1 cellular context compared by ENCODE assay signal in the genomic region with DNA sequence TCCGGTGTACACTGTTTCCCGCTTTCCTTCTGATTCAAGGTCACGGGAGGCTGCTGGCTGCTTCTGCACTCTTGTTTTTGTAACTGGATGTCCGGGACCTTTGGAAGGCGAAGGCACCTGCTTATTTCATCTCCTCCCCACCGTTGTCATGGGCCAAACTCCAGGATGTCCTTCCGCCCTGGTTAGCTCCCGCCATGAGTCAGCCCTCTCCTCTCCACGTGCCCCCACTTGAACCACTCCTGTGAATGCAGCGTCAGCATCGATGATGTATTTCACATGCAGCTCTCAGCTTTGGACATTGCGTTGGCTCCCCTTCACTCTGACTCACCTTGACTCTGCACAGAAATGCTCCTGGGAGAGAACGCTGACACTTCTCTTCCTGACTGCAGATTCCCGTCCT.
A peak's percentile ranks its signal among the peaks of the same experiment; 100 is the strongest.
TF ChIP-seq lines count a peak whose summit lies in the region.

No MANE protein-coding gene starts in this region.

TF ChIP-seq in HepG2, 621 proteins besides CTCF, POLR2A, EP300 and RAD21 (continued from another document and continues in another):
- TF ChIP-seq, protein P1, sequence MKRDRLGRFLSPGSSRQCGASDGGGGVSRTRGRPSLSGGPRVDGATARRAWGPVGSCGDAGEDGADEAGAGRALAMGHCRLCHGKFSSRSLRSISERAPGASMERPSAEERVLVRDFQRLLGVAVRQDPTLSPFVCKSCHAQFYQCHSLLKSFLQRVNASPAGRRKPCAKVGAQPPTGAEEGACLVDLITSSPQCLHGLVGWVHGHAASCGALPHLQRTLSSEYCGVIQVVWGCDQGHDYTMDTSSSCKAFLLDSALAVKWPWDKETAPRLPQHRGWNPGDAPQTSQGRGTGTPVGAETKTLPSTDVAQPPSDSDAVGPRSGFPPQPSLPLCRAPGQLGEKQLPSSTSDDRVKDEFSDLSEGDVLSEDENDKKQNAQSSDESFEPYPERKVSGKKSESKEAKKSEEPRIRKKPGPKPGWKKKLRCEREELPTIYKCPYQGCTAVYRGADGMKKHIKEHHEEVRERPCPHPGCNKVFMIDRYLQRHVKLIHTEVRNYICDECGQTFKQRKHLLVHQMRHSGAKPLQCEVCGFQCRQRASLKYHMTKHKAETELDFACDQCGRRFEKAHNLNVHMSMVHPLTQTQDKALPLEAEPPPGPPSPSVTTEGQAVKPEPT (CRISPR knock-in tag; IDR thresholded peaks at IDR 0.05; ENCODE audit: low read depth): 0 out of 2 replicates have a peak, but pooled peaks have one; percentile 54
- TF ChIP-seq, protein P2, sequence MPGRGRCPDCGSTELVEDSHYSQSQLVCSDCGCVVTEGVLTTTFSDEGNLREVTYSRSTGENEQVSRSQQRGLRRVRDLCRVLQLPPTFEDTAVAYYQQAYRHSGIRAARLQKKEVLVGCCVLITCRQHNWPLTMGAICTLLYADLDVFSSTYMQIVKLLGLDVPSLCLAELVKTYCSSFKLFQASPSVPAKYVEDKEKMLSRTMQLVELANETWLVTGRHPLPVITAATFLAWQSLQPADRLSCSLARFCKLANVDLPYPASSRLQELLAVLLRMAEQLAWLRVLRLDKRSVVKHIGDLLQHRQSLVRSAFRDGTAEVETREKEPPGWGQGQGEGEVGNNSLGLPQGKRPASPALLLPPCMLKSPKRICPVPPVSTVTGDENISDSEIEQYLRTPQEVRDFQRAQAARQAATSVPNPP (CRISPR knock-in tag; IDR thresholded peaks at IDR 0.05): no peak
- 0 out of 2 replicates have a peak, but pooled peaks have one; percentile 80 for TF ChIP-seq ZNF619 (CRISPR knock-in tag; IDR thresholded peaks at IDR 0.05)
- no peak for TF ChIP-seq NCOA5 (CRISPR knock-in tag; IDR thresholded peaks at IDR 0.05)
- peak; percentile 57; the same call in 1 of the 2 replicates for TF ChIP-seq ELF1 (CRISPR knock-in tag; IDR thresholded peaks at IDR 0.05)
- TF ChIP-seq, protein P3, sequence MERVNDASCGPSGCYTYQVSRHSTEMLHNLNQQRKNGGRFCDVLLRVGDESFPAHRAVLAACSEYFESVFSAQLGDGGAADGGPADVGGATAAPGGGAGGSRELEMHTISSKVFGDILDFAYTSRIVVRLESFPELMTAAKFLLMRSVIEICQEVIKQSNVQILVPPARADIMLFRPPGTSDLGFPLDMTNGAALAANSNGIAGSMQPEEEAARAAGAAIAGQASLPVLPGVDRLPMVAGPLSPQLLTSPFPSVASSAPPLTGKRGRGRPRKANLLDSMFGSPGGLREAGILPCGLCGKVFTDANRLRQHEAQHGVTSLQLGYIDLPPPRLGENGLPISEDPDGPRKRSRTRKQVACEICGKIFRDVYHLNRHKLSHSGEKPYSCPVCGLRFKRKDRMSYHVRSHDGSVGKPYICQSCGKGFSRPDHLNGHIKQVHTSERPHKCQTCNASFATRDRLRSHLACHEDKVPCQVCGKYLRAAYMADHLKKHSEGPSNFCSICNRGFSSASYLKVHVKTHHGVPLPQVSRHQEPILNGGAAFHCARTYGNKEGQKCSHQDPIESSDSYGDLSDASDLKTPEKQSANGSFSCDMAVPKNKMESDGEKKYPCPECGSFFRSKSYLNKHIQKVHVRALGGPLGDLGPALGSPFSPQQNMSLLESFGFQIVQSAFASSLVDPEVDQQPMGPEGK (CRISPR knock-in tag; IDR thresholded peaks at IDR 0.05): peak; percentile 47; the same call in 1 of the 2 replicates
- no peak for TF ChIP-seq ZBTB42 (CRISPR knock-in tag; IDR thresholded peaks at IDR 0.05)
- no peak for TF ChIP-seq HMG20B (CRISPR knock-in tag; conservative IDR thresholded peaks at IDR 0.05)
- TF ChIP-seq, protein P4, sequence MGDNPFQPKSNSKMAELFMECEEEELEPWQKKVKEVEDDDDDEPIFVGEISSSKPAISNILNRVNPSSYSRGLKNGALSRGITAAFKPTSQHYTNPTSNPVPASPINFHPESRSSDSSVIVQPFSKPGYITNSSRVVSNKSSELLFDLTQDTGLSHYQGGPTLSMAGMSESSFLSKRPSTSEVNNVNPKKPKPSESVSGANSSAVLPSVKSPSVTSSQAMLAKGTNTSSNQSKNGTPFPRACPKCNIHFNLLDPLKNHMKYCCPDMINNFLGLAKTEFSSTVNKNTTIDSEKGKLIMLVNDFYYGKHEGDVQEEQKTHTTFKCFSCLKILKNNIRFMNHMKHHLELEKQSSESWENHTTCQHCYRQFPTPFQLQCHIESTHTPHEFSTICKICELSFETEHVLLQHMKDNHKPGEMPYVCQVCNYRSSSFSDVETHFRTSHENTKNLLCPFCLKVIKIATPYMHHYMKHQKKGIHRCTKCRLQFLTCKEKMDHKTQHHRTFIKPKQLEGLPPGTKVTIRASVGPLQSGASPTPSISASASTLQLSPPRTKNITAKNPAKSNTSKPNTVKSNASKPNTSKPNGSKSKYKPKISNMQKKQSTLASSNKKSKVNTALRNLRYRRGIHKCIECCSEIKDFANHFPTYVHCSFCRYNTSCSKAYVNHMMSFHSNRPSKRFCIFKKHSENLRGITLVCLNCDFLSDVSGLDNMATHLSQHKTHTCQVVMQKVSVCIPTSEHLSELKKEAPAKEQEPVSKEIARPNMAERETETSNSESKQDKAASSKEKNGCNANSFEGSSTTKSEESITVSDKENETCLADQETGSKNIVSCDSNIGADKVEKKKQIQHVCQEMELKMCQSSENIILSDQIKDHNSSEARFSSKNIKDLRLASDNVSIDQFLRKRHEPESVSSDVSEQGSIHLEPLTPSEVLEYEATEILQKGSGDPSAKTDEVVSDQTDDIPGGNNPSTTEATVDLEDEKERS (CRISPR knock-in tag; IDR thresholded peaks at IDR 0.05): 0 out of 2 replicates have a peak, but pooled peaks have one; percentile 36
- peak; percentile 79 for TF ChIP-seq ELF3 (CRISPR knock-in tag; IDR thresholded peaks at IDR 0.05)
- TF ChIP-seq MED1 (CRISPR knock-in tag; IDR thresholded peaks at IDR 0.05): peak; percentile 79
- TF ChIP-seq RBFOX2 (IDR thresholded peaks at IDR 0.05; ENCODE audit: low read depth, low read length): no peak
- TF ChIP-seq, protein P5, sequence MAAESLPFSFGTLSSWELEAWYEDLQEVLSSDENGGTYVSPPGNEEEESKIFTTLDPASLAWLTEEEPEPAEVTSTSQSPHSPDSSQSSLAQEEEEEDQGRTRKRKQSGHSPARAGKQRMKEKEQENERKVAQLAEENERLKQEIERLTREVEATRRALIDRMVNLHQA (CRISPR knock-in tag; IDR thresholded peaks at IDR 0.05): no peak
- no peak for TF ChIP-seq ZNF430 (CRISPR knock-in tag; IDR thresholded peaks at IDR 0.05)
- peak; percentile 90; the same call in 1 of the 2 replicates for TF ChIP-seq ZNF670 (CRISPR knock-in tag; IDR thresholded peaks at IDR 0.05; ENCODE audit: borderline replicate concordance)
- no peak for TF ChIP-seq KAT7 (CRISPR knock-in tag; IDR thresholded peaks at IDR 0.05; ENCODE audit: borderline replicate concordance)
- TF ChIP-seq, protein P6, sequence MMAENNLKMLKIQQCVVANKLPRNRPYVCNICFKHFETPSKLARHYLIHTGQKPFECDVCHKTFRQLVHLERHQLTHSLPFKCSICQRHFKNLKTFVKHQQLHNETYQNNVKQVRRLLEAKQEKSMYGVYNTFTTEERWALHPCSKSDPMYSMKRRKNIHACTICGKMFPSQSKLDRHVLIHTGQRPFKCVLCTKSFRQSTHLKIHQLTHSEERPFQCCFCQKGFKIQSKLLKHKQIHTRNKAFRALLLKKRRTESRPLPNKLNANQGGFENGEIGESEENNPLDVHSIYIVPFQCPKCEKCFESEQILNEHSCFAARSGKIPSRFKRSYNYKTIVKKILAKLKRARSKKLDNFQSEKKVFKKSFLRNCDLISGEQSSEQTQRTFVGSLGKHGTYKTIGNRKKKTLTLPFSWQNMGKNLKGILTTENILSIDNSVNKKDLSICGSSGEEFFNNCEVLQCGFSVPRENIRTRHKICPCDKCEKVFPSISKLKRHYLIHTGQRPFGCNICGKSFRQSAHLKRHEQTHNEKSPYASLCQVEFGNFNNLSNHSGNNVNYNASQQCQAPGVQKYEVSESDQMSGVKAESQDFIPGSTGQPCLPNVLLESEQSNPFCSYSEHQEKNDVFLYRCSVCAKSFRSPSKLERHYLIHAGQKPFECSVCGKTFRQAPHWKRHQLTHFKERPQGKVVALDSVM (CRISPR knock-in tag; IDR thresholded peaks at IDR 0.05): no peak
- TF ChIP-seq, protein P7, sequence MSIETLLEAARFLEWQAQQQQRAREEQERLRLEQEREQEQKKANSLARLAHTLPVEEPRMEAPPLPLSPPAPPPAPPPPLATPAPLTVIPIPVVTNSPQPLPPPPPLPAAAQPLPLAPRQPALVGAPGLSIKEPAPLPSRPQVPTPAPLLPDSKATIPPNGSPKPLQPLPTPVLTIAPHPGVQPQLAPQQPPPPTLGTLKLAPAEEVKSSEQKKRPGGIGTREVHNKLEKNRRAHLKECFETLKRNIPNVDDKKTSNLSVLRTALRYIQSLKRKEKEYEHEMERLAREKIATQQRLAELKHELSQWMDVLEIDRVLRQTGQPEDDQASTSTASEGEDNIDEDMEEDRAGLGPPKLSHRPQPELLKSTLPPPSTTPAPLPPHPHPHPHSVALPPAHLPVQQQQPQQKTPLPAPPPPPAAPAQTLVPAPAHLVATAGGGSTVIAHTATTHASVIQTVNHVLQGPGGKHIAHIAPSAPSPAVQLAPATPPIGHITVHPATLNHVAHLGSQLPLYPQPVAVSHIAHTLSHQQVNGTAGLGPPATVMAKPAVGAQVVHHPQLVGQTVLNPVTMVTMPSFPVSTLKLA (IDR thresholded peaks at IDR 0.05): peak; percentile 89
- TF ChIP-seq, protein P8, sequence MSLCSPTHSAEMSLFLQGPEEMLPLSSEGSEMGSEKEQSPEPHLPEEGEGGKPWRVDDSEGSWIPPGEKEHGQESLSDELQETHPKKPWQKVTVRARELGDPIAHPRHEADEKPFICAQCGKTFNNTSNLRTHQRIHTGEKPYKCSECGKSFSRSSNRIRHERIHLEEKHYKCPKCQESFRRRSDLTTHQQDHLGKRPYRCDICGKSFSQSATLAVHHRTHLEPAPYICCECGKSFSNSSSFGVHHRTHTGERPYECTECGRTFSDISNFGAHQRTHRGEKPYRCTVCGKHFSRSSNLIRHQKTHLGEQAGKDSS (CRISPR knock-in tag; IDR thresholded peaks at IDR 0.05; ENCODE audit: borderline replicate concordance, low read depth): peak; percentile 78; the same call in 1 of the 2 replicates
- TF ChIP-seq ZNF788 (CRISPR knock-in tag; IDR thresholded peaks at IDR 0.05; ENCODE audit: borderline replicate concordance): peak; percentile 65; the same call in 1 of the 2 replicates
- TF ChIP-seq ARID2 (CRISPR knock-in tag; IDR thresholded peaks at IDR 0.05; ENCODE audit: borderline replicate concordance): no peak
- no peak for TF ChIP-seq MED8 (CRISPR knock-in tag; IDR thresholded peaks at IDR 0.05; ENCODE audit: insufficient replicate concordance)
- no peak for TF ChIP-seq ZNF713 (CRISPR knock-in tag; IDR thresholded peaks at IDR 0.05)
- TF ChIP-seq, protein P9, sequence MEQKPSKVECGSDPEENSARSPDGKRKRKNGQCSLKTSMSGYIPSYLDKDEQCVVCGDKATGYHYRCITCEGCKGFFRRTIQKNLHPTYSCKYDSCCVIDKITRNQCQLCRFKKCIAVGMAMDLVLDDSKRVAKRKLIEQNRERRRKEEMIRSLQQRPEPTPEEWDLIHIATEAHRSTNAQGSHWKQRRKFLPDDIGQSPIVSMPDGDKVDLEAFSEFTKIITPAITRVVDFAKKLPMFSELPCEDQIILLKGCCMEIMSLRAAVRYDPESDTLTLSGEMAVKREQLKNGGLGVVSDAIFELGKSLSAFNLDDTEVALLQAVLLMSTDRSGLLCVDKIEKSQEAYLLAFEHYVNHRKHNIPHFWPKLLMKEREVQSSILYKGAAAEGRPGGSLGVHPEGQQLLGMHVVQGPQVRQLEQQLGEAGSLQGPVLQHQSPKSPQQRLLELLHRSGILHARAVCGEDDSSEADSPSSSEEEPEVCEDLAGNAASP (CRISPR knock-in tag; IDR thresholded peaks at IDR 0.05; ENCODE audit: borderline replicate concordance): 0 out of 2 replicates have a peak, but pooled peaks have one; percentile 40
- no peak for TF ChIP-seq ZNF775 (CRISPR knock-in tag; IDR thresholded peaks at IDR 0.05; ENCODE audit: borderline replicate concordance)
- TF ChIP-seq ZNF329 (CRISPR knock-in tag; IDR thresholded peaks at IDR 0.05; ENCODE audit: low read depth): 0 out of 2 replicates have a peak, but pooled peaks have one; percentile 32
- TF ChIP-seq ZMYM3 (CRISPR knock-in tag; IDR thresholded peaks at IDR 0.05): peak; percentile 72
- no peak for TF ChIP-seq ZNF546 (CRISPR knock-in tag; conservative IDR thresholded peaks at IDR 0.05)
- peak; percentile 50; the same call in 1 of the 2 replicates for TF ChIP-seq ZBTB7B (CRISPR knock-in tag; IDR thresholded peaks at IDR 0.05)
- no peak for TF ChIP-seq HHEX (CRISPR knock-in tag; IDR thresholded peaks at IDR 0.05)
- TF ChIP-seq CHCHD3 (CRISPR knock-in tag; IDR thresholded peaks at IDR 0.05): 0 out of 2 replicates have a peak, but pooled peaks have one; percentile 50
- peak; percentile 50; the same call in 1 of the 2 replicates for TF ChIP-seq CREM (IDR thresholded peaks at IDR 0.05)
- no peak for TF ChIP-seq CREM (CRISPR knock-in tag; IDR thresholded peaks at IDR 0.05)
- no peak for TF ChIP-seq ZSCAN9 (CRISPR knock-in tag; IDR thresholded peaks at IDR 0.05; ENCODE audit: borderline replicate concordance)
- peak; percentile 77 for TF ChIP-seq GATAD2A (CRISPR knock-in tag; IDR thresholded peaks at IDR 0.05)
- no peak for TF ChIP-seq NFIB (CRISPR knock-in tag; IDR thresholded peaks at IDR 0.05; ENCODE audit: borderline replicate concordance)
- no peak for TF ChIP-seq ZNF550 (CRISPR knock-in tag; IDR thresholded peaks at IDR 0.05; ENCODE audit: borderline replicate concordance)
- TF ChIP-seq ZNF343 (CRISPR knock-in tag; IDR thresholded peaks at IDR 0.05): no peak
- TF ChIP-seq, protein P10, sequence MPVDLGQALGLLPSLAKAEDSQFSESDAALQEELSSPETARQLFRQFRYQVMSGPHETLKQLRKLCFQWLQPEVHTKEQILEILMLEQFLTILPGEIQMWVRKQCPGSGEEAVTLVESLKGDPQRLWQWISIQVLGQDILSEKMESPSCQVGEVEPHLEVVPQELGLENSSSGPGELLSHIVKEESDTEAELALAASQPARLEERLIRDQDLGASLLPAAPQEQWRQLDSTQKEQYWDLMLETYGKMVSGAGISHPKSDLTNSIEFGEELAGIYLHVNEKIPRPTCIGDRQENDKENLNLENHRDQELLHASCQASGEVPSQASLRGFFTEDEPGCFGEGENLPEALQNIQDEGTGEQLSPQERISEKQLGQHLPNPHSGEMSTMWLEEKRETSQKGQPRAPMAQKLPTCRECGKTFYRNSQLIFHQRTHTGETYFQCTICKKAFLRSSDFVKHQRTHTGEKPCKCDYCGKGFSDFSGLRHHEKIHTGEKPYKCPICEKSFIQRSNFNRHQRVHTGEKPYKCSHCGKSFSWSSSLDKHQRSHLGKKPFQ (CRISPR knock-in tag; IDR thresholded peaks at IDR 0.05; ENCODE audit: insufficient replicate concordance): peak; percentile 73
- TF ChIP-seq FIP1L1 (IDR thresholded peaks at IDR 0.05; ENCODE audit: borderline replicate concordance, insufficient read depth, low read depth, low read length): no peak
- no peak for TF ChIP-seq ZNF652 (CRISPR knock-in tag; IDR thresholded peaks at IDR 0.05; ENCODE audit: borderline replicate concordance, low read depth)
- TF ChIP-seq ZNF224 (CRISPR knock-in tag; IDR thresholded peaks at IDR 0.05): no peak
- TF ChIP-seq SALL1 (CRISPR knock-in tag; IDR thresholded peaks at IDR 0.05): peak; percentile 91
- no peak for TF ChIP-seq TBX3 (IDR thresholded peaks at IDR 0.05; ENCODE audit: borderline replicate concordance)
- TF ChIP-seq ARNT (IDR thresholded peaks at IDR 0.05): no peak
- TF ChIP-seq, protein P11, sequence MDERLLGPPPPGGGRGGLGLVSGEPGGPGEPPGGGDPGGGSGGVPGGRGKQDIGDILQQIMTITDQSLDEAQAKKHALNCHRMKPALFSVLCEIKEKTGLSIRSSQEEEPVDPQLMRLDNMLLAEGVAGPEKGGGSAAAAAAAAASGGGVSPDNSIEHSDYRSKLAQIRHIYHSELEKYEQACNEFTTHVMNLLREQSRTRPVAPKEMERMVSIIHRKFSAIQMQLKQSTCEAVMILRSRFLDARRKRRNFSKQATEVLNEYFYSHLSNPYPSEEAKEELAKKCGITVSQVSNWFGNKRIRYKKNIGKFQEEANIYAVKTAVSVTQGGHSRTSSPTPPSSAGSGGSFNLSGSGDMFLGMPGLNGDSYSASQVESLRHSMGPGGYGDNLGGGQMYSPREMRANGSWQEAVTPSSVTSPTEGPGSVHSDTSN (CRISPR knock-in tag; IDR thresholded peaks at IDR 0.05): 0 out of 2 replicates have a peak, but pooled peaks have one; percentile 27
